Comparison of ENCODE assay signal across 8 cellular contexts in genomic region chr1:36675931-36676562, GRCh38.
"Had no signal": no experiment of that assay in that cellular context is flagged by ENCODE, and none has a peak within 500 bp of the region (broad histone marks: within the 10 kb centered on the region; RNA-seq: fewer than 3 reads in every experiment).

No MANE protein-coding gene starts in this region.

- H3K4me2 ChIP-seq: GM23338 had no signal

- DNase-seq: H9, HCEC 1CT, IMR-90, KBM-7 had no signal

- H2AFZ ChIP-seq: GM23338 had no signal

- FAIRE-seq: H1, H54 had no signal

- ATAC-seq: GM23338 had no signal

- H3K4me3 ChIP-seq: GM23338 had no signal

- H3K27ac ChIP-seq: HL-60 had no signal
